10 cellular contexts compared by ENCODE assay signal in the genomic region with DNA sequence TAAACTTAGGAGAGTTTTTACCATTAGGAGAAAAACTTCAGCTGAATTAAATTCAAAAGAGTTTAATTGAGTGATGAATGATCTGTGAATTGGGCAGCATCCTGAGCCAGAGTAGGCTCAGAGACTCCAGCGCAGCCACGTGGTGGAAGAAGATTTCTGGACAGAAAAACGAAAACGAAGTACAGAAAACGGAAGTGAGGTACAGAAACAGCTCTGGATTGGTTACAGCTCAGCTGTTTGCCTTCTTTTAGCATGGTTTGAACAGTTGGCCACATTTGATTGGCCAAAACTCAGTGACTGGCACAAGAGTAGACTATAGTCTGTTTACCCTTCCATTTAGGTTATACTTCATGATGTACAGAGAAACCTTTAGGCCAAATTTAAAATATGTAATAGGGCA.
A peak's percentile ranks its signal among the peaks of the same experiment; 100 is the strongest.
DNase-seq lines count a peak whose midpoint lies in the region; ATAC-seq and TF ChIP-seq lines count a peak whose summit lies in the region.
"Had no signal": no experiment of that assay in that cellular context is flagged by ENCODE, and none has a peak within 500 bp of the region (broad histone marks: within the 10 kb centered on the region; RNA-seq: fewer than 3 reads in every experiment).

No MANE protein-coding gene starts in this region.

- DNase-seq in EL (peak; percentile 80), RPMI7951 (ENCODE audit: low read depth) (peak; percentile 88), fibroblast of gingiva (ENCODE audit: low read depth) (peak; percentile 58), omental fat pad (ENCODE audit: low spot score) (no peak), epidermal melanocyte (ENCODE audit: insufficient read length, low spot score) (no peak), NCI-H345 treated with DMSO at 0.1 percent for 48 hours (lab: John Stamatoyannopoulos, UW; ENCODE audit: unreplicated experiment) (no peak)
- no peak for DNase-seq in activated naive CD4-positive, alpha-beta T cell treated with anti-CD3 and anti-CD28 coated beads, Interleukin-2, amount 10 ng/mL, durations not matched to agents 7 days and 5 days
- DNase-seq: activated naive CD8-positive, alpha-beta T cell treated with anti-CD3 and anti-CD28 coated beads, Interleukin-2, amount 10 ng/mL, durations not matched to agents 7 days and 5 days; NCI-H2029 had no signal

- no peak for TF ChIP-seq CTCF in omental fat pad (IDR thresholded peaks at IDR 0.05)

- no peak overlapping the region for H3K27ac Mint-ChIP-seq in activated naive CD4-positive, alpha-beta T cell treated with anti-CD3 and anti-CD28 coated beads, Interleukin-2, amount 10 ng/mL, durations not matched to agents 7 days and 5 days
- H3K27ac Mint-ChIP-seq: activated naive CD8-positive, alpha-beta T cell treated with anti-CD3 and anti-CD28 coated beads, Interleukin-2, amount 10 ng/mL, durations not matched to agents 7 days and 5 days had no signal

- H3K9ac ChIP-seq in rectal smooth muscle tissue (ENCODE audit: low read length): no peak overlapping the region

- peaks cover 45% of the 10 kb centered on the region for H3K4me1 ChIP-seq in rectal smooth muscle tissue (ENCODE audit: control insufficient read depth, insufficient read depth, low read length)

- peaks cover 46% of the 10 kb centered on the region for H3K4me1 Mint-ChIP-seq in activated naive CD4-positive, alpha-beta T cell treated with anti-CD3 and anti-CD28 coated beads, Interleukin-2, amount 10 ng/mL, durations not matched to agents 7 days and 5 days

- peaks cover 4% of the 10 kb centered on the region for H3K27me3 Mint-ChIP-seq in activated naive CD4-positive, alpha-beta T cell treated with anti-CD3 and anti-CD28 coated beads, Interleukin-2, amount 10 ng/mL, durations not matched to agents 7 days and 5 days
- H3K27me3 Mint-ChIP-seq: activated naive CD8-positive, alpha-beta T cell treated with anti-CD3 and anti-CD28 coated beads, Interleukin-2, amount 10 ng/mL, durations not matched to agents 7 days and 5 days had no signal

- H3K36me3 Mint-ChIP-seq in activated naive CD4-positive, alpha-beta T cell treated with anti-CD3 and anti-CD28 coated beads, Interleukin-2, amount 10 ng/mL, durations not matched to agents 7 days and 5 days: no peaks in the 10 kb centered on the region
- H3K36me3 Mint-ChIP-seq: activated naive CD8-positive, alpha-beta T cell treated with anti-CD3 and anti-CD28 coated beads, Interleukin-2, amount 10 ng/mL, durations not matched to agents 7 days and 5 days had no signal

- H3K4me3 Mint-ChIP-seq in activated naive CD4-positive, alpha-beta T cell treated with anti-CD3 and anti-CD28 coated beads, Interleukin-2, amount 10 ng/mL, durations not matched to agents 7 days and 5 days: no peak overlapping the region
- H3K4me3 Mint-ChIP-seq: activated naive CD8-positive, alpha-beta T cell treated with anti-CD3 and anti-CD28 coated beads, Interleukin-2, amount 10 ng/mL, durations not matched to agents 7 days and 5 days had no signal

- no peak overlapping the region for H3K4me3 ChIP-seq in rectal smooth muscle tissue (ENCODE audit: low read length)

- peak overlapping the region; percentile 53 for H3K27ac ChIP-seq in rectal smooth muscle tissue (ENCODE audit: low read depth, low read length)

- CTCF ChIA-PET in activated naive CD4-positive, alpha-beta T cell treated with anti-CD3 and anti-CD28 coated beads, Interleukin-2, amount 10 ng/mL, durations not matched to agents 7 days and 5 days (lab: Charles Lee): no interaction called here

- no peak for ATAC-seq in omental fat pad (ENCODE audit: low FRiP score)

- H3K36me3 ChIP-seq in rectal smooth muscle tissue (ENCODE audit: control insufficient read depth, insufficient read depth, low read length): no peaks in the 10 kb centered on the region

- H3K9me3 Mint-ChIP-seq in activated naive CD4-positive, alpha-beta T cell treated with anti-CD3 and anti-CD28 coated beads, Interleukin-2, amount 10 ng/mL, durations not matched to agents 7 days and 5 days: no peaks in the 10 kb centered on the region

- no peaks in the 10 kb centered on the region for H3K27me3 ChIP-seq in rectal smooth muscle tissue (ENCODE audit: control insufficient read depth, insufficient read depth, low read length)

Comparison
In these comparisons a context has a peak if more than half of its experiments do, and no peak if none do; other contexts are left out.
1. DNase-seq: peak in EL (single experiment), RPMI7951 (single experiment) and fibroblast of gingiva (single experiment); none in activated naive CD4-positive, alpha-beta T cell treated with anti-CD3 and anti-CD28 coated beads, Interleukin-2, amount 10 ng/mL, durations not matched to agents 7 days and 5 days (single experiment), omental fat pad (single experiment), epidermal melanocyte (single experiment) and NCI-H345 treated with DMSO at 0.1 percent for 48 hours (single experiment).